ENCODE assay signal across 13 cellular contexts in genomic region chr1:180291004-180291403, GRCh38.
DNase-seq lines count a peak whose midpoint lies in the region; ATAC-seq and TF ChIP-seq lines count a peak whose summit lies in the region.
"Had no signal": no experiment of that assay in that cellular context is flagged by ENCODE, and none has a peak within 500 bp of the region (broad histone marks: within the 10 kb centered on the region; RNA-seq: fewer than 3 reads in every experiment).

No MANE protein-coding gene starts in this region.

- intact Hi-C loops in activated T-helper 1 cell treated with anti-CD3 and anti-CD28 coated beads, Interleukin-12 subunit alpha, Interleukin-12 subunit beta, Interleukin-2, Interleukin-4 antibody, amounts not matched to agents 30 ng/mL and 10 ng/mL and 1 ng/mL, durations not matched to agents 14 hours and 24 hours and 36 hours (cut with micrococcal nuclease): no loop called here

- no peak overlapping the region for H3K4me3 Mint-ChIP-seq in activated T-helper 1 cell treated with anti-CD3 and anti-CD28 coated beads, Interleukin-12 subunit alpha, Interleukin-12 subunit beta, Interleukin-2, Interleukin-4 antibody, amounts not matched to agents 30 ng/mL and 10 ng/mL and 1 ng/mL, durations not matched to agents 14 hours and 24 hours and 36 hours

- no peaks in the 10 kb centered on the region for H3K9me3 Mint-ChIP-seq in activated T-helper 1 cell treated with anti-CD3 and anti-CD28 coated beads, Interleukin-12 subunit alpha, Interleukin-12 subunit beta, Interleukin-2, Interleukin-4 antibody, amounts not matched to agents 30 ng/mL and 10 ng/mL and 1 ng/mL, durations not matched to agents 14 hours and 24 hours and 36 hours

- DNase-seq in GM12865 (ENCODE audit: low read depth) (peak; percentile 30), brain pericyte (ENCODE audit: low read depth, low spot score) (peak; percentile 36), lung microvascular endothelial cell (ENCODE audit: low read depth in 2 of 2) (peak; percentile 9 to 33), omental fat pad (ENCODE audit: low spot score) (no peak)
- DNase-seq in activated T-helper 1 cell treated with anti-CD3 and anti-CD28 coated beads, Interleukin-12 subunit alpha, Interleukin-12 subunit beta, Interleukin-2, Interleukin-4 antibody, amounts not matched to agents 30 ng/mL and 10 ng/mL and 1 ng/mL, durations not matched to agents 14 hours and 24 hours and 36 hours (ENCODE audit: low spot score): no peak
- DNase-seq: foreskin melanocyte, NCI-H1092 treated with DMSO at 0.1 percent for 48 hours, SJCRH30, testis had no signal

- TF ChIP-seq CTCF in GM12865 (IDR thresholded peaks at IDR 0.05; ENCODE audit: insufficient read depth, low read depth, low read length, missing control alignments) (no peak), omental fat pad (IDR thresholded peaks at IDR 0.05) (no peak)

- H3K4me3 ChIP-seq in GM12865 (ENCODE audit: low read depth, low read length): no peak overlapping the region
- H3K4me3 ChIP-seq: ascending aorta, SJCRH30, testis had no signal

- H3K27me3 Mint-ChIP-seq in activated T-helper 1 cell treated with anti-CD3 and anti-CD28 coated beads, Interleukin-12 subunit alpha, Interleukin-12 subunit beta, Interleukin-2, Interleukin-4 antibody, amounts not matched to agents 30 ng/mL and 10 ng/mL and 1 ng/mL, durations not matched to agents 14 hours and 24 hours and 36 hours (ENCODE audit: insufficient read depth): no peaks in the 10 kb centered on the region

- H3K36me3 Mint-ChIP-seq in activated T-helper 1 cell treated with anti-CD3 and anti-CD28 coated beads, Interleukin-12 subunit alpha, Interleukin-12 subunit beta, Interleukin-2, Interleukin-4 antibody, amounts not matched to agents 30 ng/mL and 10 ng/mL and 1 ng/mL, durations not matched to agents 14 hours and 24 hours and 36 hours (ENCODE audit: low read depth): peaks cover 9% of the 10 kb centered on the region

- ATAC-seq in HG02759 (IDR thresholded peaks at IDR 0.05; ENCODE audit: unreplicated experiment): peak; percentile 59
- no peak for ATAC-seq in SK-N-SH treated with all-trans-retinoic acid at 6 μM for 48 hours
- ATAC-seq in omental fat pad (ENCODE audit: low FRiP score): no peak
- no peak for ATAC-seq in GM21717 (IDR thresholded peaks at IDR 0.05; ENCODE audit: unreplicated experiment)

- no peak overlapping the region for H3K27ac Mint-ChIP-seq in activated T-helper 1 cell treated with anti-CD3 and anti-CD28 coated beads, Interleukin-12 subunit alpha, Interleukin-12 subunit beta, Interleukin-2, Interleukin-4 antibody, amounts not matched to agents 30 ng/mL and 10 ng/mL and 1 ng/mL, durations not matched to agents 14 hours and 24 hours and 36 hours

- peaks cover 24% of the 10 kb centered on the region for H3K4me1 Mint-ChIP-seq in activated T-helper 1 cell treated with anti-CD3 and anti-CD28 coated beads, Interleukin-12 subunit alpha, Interleukin-12 subunit beta, Interleukin-2, Interleukin-4 antibody, amounts not matched to agents 30 ng/mL and 10 ng/mL and 1 ng/mL, durations not matched to agents 14 hours and 24 hours and 36 hours (ENCODE audit: low read depth)

TF ChIP-seq in SK-N-SH treated with all-trans-retinoic acid at 6 μM for 48 hours, 23 proteins besides CTCF, POLR2A, EP300 and RAD21:
- TF ChIP-seq GLIS3 (CRISPR knock-in tag; IDR thresholded peaks at IDR 0.05) (no peak), ZNF8 (CRISPR knock-in tag; IDR thresholded peaks at IDR 0.05) (no peak), CSDC2 (CRISPR knock-in tag; IDR thresholded peaks at IDR 0.05) (no peak), TCF4 (CRISPR knock-in tag; IDR thresholded peaks at IDR 0.05; ENCODE audit: borderline replicate concordance) (no peak), ZFP30 (CRISPR knock-in tag; IDR thresholded peaks at IDR 0.05) (no peak), CSRNP3 (CRISPR knock-in tag; IDR thresholded peaks at IDR 0.05) (no peak), TOX (CRISPR knock-in tag; IDR thresholded peaks at IDR 0.05; ENCODE audit: borderline replicate concordance) (no peak), SNAI2 (CRISPR knock-in tag; IDR thresholded peaks at IDR 0.05) (no peak), ZFP3 (CRISPR knock-in tag; IDR thresholded peaks at IDR 0.05) (no peak)

Comparison
In these comparisons a context has a peak if more than half of its experiments do, and no peak if none do; other contexts are left out.
1. DNase-seq: peak in GM12865 (single experiment), brain pericyte (single experiment) and lung microvascular endothelial cell (2 of 2); none in activated T-helper 1 cell treated with anti-CD3 and anti-CD28 coated beads, Interleukin-12 subunit alpha, Interleukin-12 subunit beta, Interleukin-2, Interleukin-4 antibody, amounts not matched to agents 30 ng/mL and 10 ng/mL and 1 ng/mL, durations not matched to agents 14 hours and 24 hours and 36 hours (single experiment) and omental fat pad (single experiment).